1 cellular context compared by ENCODE assay signal in the genomic region with DNA sequence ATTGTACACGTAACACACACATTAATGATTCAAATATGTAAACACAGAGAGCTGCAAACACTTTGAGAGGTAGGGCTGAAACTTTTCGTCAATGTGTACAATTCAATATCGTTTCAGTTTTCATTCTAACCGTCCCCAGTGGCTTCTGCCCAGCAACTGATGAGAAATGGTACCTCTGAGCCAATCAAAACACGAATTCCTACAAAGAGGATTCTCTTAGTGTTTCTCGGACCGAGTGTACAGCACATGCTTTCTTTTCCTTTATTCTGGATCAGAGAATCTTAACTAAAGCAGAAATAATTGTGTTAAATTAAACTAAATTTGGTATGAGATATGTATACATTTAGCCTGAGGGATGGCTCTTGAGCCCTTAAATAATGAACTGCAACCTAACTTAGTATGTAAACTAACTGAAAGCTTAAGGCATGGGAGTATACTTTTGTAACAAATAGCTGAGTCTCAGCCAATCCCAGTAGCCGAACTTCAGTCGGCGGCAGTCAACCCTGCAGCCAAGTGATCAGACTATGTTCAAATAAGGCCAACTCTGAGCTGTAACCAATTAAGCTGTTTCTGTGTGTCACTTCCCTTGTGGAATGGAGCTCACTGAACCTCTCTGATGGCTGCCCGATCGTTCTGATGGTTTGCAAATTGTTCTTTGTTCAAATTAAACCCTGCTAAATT.
A peak's percentile ranks its signal among the peaks of the same experiment; 100 is the strongest.
TF ChIP-seq lines count a peak whose summit lies in the region.

No MANE protein-coding gene starts in this region.

TF ChIP-seq in H1, 55 proteins besides CTCF, POLR2A, EP300 and RAD21:
- peak; percentile 61; the same call in 1 of the 2 replicates for TF ChIP-seq CHD2 (IDR thresholded peaks at IDR 0.05; ENCODE audit: low read length)
- no peak for TF ChIP-seq CTBP2 (IDR thresholded peaks at IDR 0.05; ENCODE audit: borderline replicate concordance, insufficient read depth, insufficient read length, low read length)
- TF ChIP-seq TEAD4 (IDR thresholded peaks at IDR 0.05; ENCODE audit: low read depth, low read length): no peak
- TF ChIP-seq SRF (IDR thresholded peaks at IDR 0.05; ENCODE audit: low read depth, low read length): peak; percentile 52; the same call in 1 of the 2 replicates
- TF ChIP-seq BCL11A (IDR thresholded peaks at IDR 0.05; ENCODE audit: low read depth in 2 of 2, low read length in 2 of 2): no peak
- TF ChIP-seq SP2 (IDR thresholded peaks at IDR 0.05; ENCODE audit: low read length): no peak
- no peak for TF ChIP-seq RBBP5 (IDR thresholded peaks at IDR 0.05; ENCODE audit: borderline replicate concordance, low read depth, low read length)
- TF ChIP-seq ATF2 (IDR thresholded peaks at IDR 0.05; ENCODE audit: low read length): no peak
- TF ChIP-seq POU5F1 (IDR thresholded peaks at IDR 0.05; ENCODE audit: low read depth, low read length): no peak
- no peak for TF ChIP-seq CHD7 (IDR thresholded peaks at IDR 0.05; ENCODE audit: insufficient replicate concordance, low read length)
- no peak for TF ChIP-seq TAF7 (optimal IDR thresholded peaks at IDR 0.05; ENCODE audit: borderline replicate concordance, low read depth, low read length)
- TF ChIP-seq RFX5 (IDR thresholded peaks at IDR 0.05; ENCODE audit: borderline replicate concordance, low read depth, low read length): peak; percentile 99
- TF ChIP-seq CBX8 (IDR thresholded peaks at IDR 0.05; ENCODE audit: borderline replicate concordance, low read depth, low read length): no peak
- no peak for TF ChIP-seq NRF1 (IDR thresholded peaks at IDR 0.05; ENCODE audit: low read depth, low read length)
- peak; percentile 28 for TF ChIP-seq TBP (IDR thresholded peaks at IDR 0.05; ENCODE audit: low read depth, low read length)
- TF ChIP-seq HDAC6 (IDR thresholded peaks at IDR 0.05; ENCODE audit: low read depth, low read length): no peak
- no peak for TF ChIP-seq RNF2 (IDR thresholded peaks at IDR 0.05; ENCODE audit: borderline replicate concordance, low read depth, low read length, missing control alignments, poor library complexity, severe bottlenecking)
- TF ChIP-seq POLR2AphosphoS5 (IDR thresholded peaks at IDR 0.05; ENCODE audit: low read depth, low read length): peak; percentile 27; the same call in 1 of the 2 replicates
- TF ChIP-seq GTF2F1 (IDR thresholded peaks at IDR 0.05; ENCODE audit: borderline replicate concordance, low read depth, low read length): no peak
- no peak; the same call in 1 of the 2 replicates for TF ChIP-seq PHF8 (conservative IDR thresholded peaks at IDR 0.05; ENCODE audit: low read depth, low read length)
- TF ChIP-seq CREB1 (IDR thresholded peaks at IDR 0.05): peak; percentile 95
- peak; percentile 66; the same call in 1 of the 2 replicates for TF ChIP-seq SP1 (IDR thresholded peaks at IDR 0.05; ENCODE audit: low read depth, low read length)
- no peak for TF ChIP-seq MAFK (IDR thresholded peaks at IDR 0.05; ENCODE audit: low read depth, low read length)
- TF ChIP-seq TAF1 (IDR thresholded peaks at IDR 0.05; ENCODE audit: low read depth, low read length): peak; percentile 37; the same call in 1 of the 2 replicates
- TF ChIP-seq ZNF274 (IDR thresholded peaks at IDR 0.05; ENCODE audit: borderline replicate concordance, extremely low read depth, low read length): no peak
